In the genomic region with DNA sequence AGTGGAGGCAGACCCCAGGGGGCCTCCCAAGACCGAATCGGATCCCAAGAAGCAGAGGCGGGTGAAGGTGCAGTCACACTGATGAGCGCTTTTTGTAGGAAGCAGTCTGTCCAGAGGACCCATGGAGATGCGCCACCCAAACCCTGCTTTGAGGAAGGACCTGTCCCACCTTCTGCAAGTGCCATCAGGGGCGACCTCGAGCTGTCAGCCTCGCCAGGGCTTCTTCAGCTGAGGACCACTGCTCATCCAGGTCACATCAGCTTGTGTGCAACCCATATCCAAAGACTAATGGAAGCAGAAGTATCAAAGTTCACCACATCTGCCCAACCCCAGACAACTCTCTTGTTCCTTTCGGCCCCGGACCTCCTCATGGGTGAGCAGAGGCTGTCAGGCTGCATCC, we compare ENCODE assay signal across 24 cellular contexts.
DNase-seq lines count a peak whose midpoint lies in the region; ATAC-seq and TF ChIP-seq lines count a peak whose summit lies in the region.
"Had no signal": no experiment of that assay in that cellular context is flagged by ENCODE, and none has a peak within 500 bp of the region (broad histone marks: within the 10 kb centered on the region; RNA-seq: fewer than 3 reads in every experiment).

No MANE protein-coding gene starts in this region.

- no peak overlapping the region for H3K27ac ChIP-seq in stomach
- H3K27ac ChIP-seq: 22Rv1; A549; BLaER1 treated with 17β-estradiol and CSF1 and Interleukin-3, amounts not matched to agents 10 nM and 100 nM; C4-2B had no signal

- WGBS in stomach, 5 donors, result 89 to 93% (median 89%) methylated on average over 9 to 10 of the region's 10 CpGs

- intact Hi-C loops in stomach (cut with DNase I; ENCODE audit: low total_unique reads), result no loop called here

- no peaks in the 10 kb centered on the region for H3K9me3 ChIP-seq in stomach
- H3K9me3 ChIP-seq: A549; BLaER1 treated with 17β-estradiol and CSF1 and Interleukin-3, amounts not matched to agents 10 nM and 100 nM; Caco-2 had no signal

- no peak overlapping the region for H3K27ac Mint-ChIP-seq in activated CD8-positive, alpha-beta memory T cell treated with anti-CD3 and anti-CD28 coated beads, Interleukin-2, amount 10 ng/mL, durations not matched to agents 7 days and 5 days
- H3K27ac Mint-ChIP-seq: B cell; CD4-positive, alpha-beta T cell; CD8-positive, alpha-beta T cell had no signal

- peaks cover 65% of the 10 kb centered on the region for H3K27me3 Mint-ChIP-seq in activated CD8-positive, alpha-beta memory T cell treated with anti-CD3 and anti-CD28 coated beads, Interleukin-2, amount 10 ng/mL, durations not matched to agents 7 days and 5 days

- CTCF ChIA-PET in activated CD8-positive, alpha-beta memory T cell treated with anti-CD3 and anti-CD28 coated beads, Interleukin-2, amount 10 ng/mL, durations not matched to agents 7 days and 5 days (lab: Charles Lee), result no interaction called here

- TF ChIP-seq POLR2A in stomach (IDR thresholded peaks at IDR 0.05), result no peak

- no peaks in the 10 kb centered on the region for H3K4me1 Mint-ChIP-seq in activated CD8-positive, alpha-beta memory T cell treated with anti-CD3 and anti-CD28 coated beads, Interleukin-2, amount 10 ng/mL, durations not matched to agents 7 days and 5 days
- H3K4me1 Mint-ChIP-seq: B cell had no signal

- DNase-seq in activated CD8-positive, alpha-beta memory T cell treated with anti-CD3 and anti-CD28 coated beads for 24 hours, result peak; percentile 33
- DNase-seq in activated CD8-positive, alpha-beta memory T cell treated with anti-CD3 and anti-CD28 coated beads, Interleukin-2, amount 50 U/mL, for 4 hours, result no peak
- DNase-seq in activated CD8-positive, alpha-beta memory T cell treated with anti-CD3 and anti-CD28 coated beads, Interleukin-2, amount 10 ng/mL, durations not matched to agents 7 days and 5 days, result no peak
- DNase-seq in mesenteric fat pad (ENCODE audit: low spot score) (peak; percentile 77), stomach (peak; percentile 19), DMS153 treated with DMSO at 0.1 percent for 48 hours (lab: John Stamatoyannopoulos, UW; ENCODE audit: unreplicated experiment) (no peak)
- no peak for DNase-seq in stimulated activated CD4-positive, alpha-beta T cell treated with anti-CD3 and anti-CD28 coated beads, Interleukin-1b, Interleukin-23, amount 100 ng/mL, for 48 hours
- DNase-seq: AML-193; Caco-2; Calu3; CD8-positive, alpha-beta T cell; DMS53; DMS79; DND-41; EL; GDM1 had no signal

- H3K36me3 ChIP-seq in stomach, result no peaks in the 10 kb centered on the region
- H3K36me3 ChIP-seq: BLaER1 treated with 17β-estradiol and CSF1 and Interleukin-3, amounts not matched to agents 10 nM and 100 nM had no signal

- peaks cover 0 to 8% (median 0%) of the 10 kb centered on the region in 3 donors for H3K27me3 ChIP-seq in stomach
- H3K27me3 ChIP-seq: BLaER1 treated with 17β-estradiol and CSF1 and Interleukin-3, amounts not matched to agents 10 nM and 100 nM had no signal

- H3K9me3 Mint-ChIP-seq in activated CD8-positive, alpha-beta memory T cell treated with anti-CD3 and anti-CD28 coated beads, Interleukin-2, amount 10 ng/mL, durations not matched to agents 7 days and 5 days (ENCODE audit: low read depth), result no peaks in the 10 kb centered on the region
- H3K9me3 Mint-ChIP-seq: CD4-positive, alpha-beta T cell; CD8-positive, alpha-beta T cell had no signal

- TF ChIP-seq EP300 in stomach (IDR thresholded peaks at IDR 0.05), result no peak

- no peak overlapping the region for H3K4me3 ChIP-seq in stomach
- H3K4me3 ChIP-seq: A549; BLaER1 treated with 17β-estradiol and CSF1 and Interleukin-3, amounts not matched to agents 10 nM and 100 nM; GM12878 had no signal

- H3K36me3 Mint-ChIP-seq in activated CD8-positive, alpha-beta memory T cell treated with anti-CD3 and anti-CD28 coated beads, Interleukin-2, amount 10 ng/mL, durations not matched to agents 7 days and 5 days, result no peaks in the 10 kb centered on the region
- H3K36me3 Mint-ChIP-seq: CD8-positive, alpha-beta T cell had no signal

- no peak overlapping the region for H3K4me3 Mint-ChIP-seq in activated CD8-positive, alpha-beta memory T cell treated with anti-CD3 and anti-CD28 coated beads, Interleukin-2, amount 10 ng/mL, durations not matched to agents 7 days and 5 days
- H3K4me3 Mint-ChIP-seq: B cell; CD4-positive, alpha-beta T cell; CD8-positive, alpha-beta T cell had no signal

- ATAC-seq in activated CD8-positive, alpha-beta memory T cell treated with anti-CD3 and anti-CD28 coated beads, Interleukin-2, amount 10 ng/mL, durations not matched to agents 7 days and 5 days, result peak; percentile 16
- ATAC-seq in GM18909 (IDR thresholded peaks at IDR 0.05; ENCODE audit: poor library complexity, unreplicated experiment), result no peak
- ATAC-seq: A549; CD8-positive, alpha-beta T cell; GM12878 had no signal

- TF ChIP-seq CTCF in stomach (IDR thresholded peaks at IDR 0.05), result no peak

- H3K4me1 ChIP-seq in stomach, result peaks cover 0 to 22% (median 3%) of the 10 kb centered on the region in 4 donors
- H3K4me1 ChIP-seq: A549, Caco-2 had no signal

Comparison
In these comparisons a context has a peak if more than half of its experiments do, and no peak if none do; other contexts are left out.
1. DNase-seq: peak in activated CD8-positive, alpha-beta memory T cell treated with anti-CD3 and anti-CD28 coated beads for 24 hours (single experiment), mesenteric fat pad (single experiment) and stomach (single experiment); none in activated CD8-positive, alpha-beta memory T cell treated with anti-CD3 and anti-CD28 coated beads, Interleukin-2, amount 50 U/mL, for 4 hours (single experiment), activated CD8-positive, alpha-beta memory T cell treated with anti-CD3 and anti-CD28 coated beads, Interleukin-2, amount 10 ng/mL, durations not matched to agents 7 days and 5 days (single experiment), DMS153 treated with DMSO at 0.1 percent for 48 hours (single experiment) and stimulated activated CD4-positive, alpha-beta T cell treated with anti-CD3 and anti-CD28 coated beads, Interleukin-1b, Interleukin-23, amount 100 ng/mL, for 48 hours (single experiment).